15 cellular contexts compared by ENCODE assay signal in genomic region chr7:105975770-105976428, GRCh38. TPM values are rescaled to one million over a fixed set of nuclear protein-coding genes. Genes with fewer than 3 reads are reported as not detected.
DNase-seq lines count a peak whose midpoint lies in the region; ATAC-seq and TF ChIP-seq lines count a peak whose summit lies in the region.
"Had no signal": no experiment of that assay in that cellular context is flagged by ENCODE, and none has a peak within 500 bp of the region (broad histone marks: within the 10 kb centered on the region; RNA-seq: fewer than 3 reads in every experiment).

No MANE protein-coding gene starts in this region.

- H3K27ac Mint-ChIP-seq in GM23338: no peak overlapping the region
- H3K27ac Mint-ChIP-seq: activated B cell treated with CpG ODN at 0.5 μM for 24 hours had no signal

- H3K4me3 ChIP-seq in GM23338 (no peak overlapping the region), hepatocyte (no peak overlapping the region)
- H3K4me3 ChIP-seq: K562, tibial nerve had no signal

- H3K36me3 ChIP-seq in GM23338 (ENCODE audit: insufficient read depth) (no peaks in the 10 kb centered on the region), hepatocyte (replicated peaks; ENCODE audit: insufficient read depth, low read depth) (no peaks in the 10 kb centered on the region)
- H3K36me3 ChIP-seq: tibial nerve had no signal

- H3K4me2 ChIP-seq in GM23338 (no peak overlapping the region), hepatocyte (no peak overlapping the region)

- H2AFZ ChIP-seq in GM23338 (no peak overlapping the region), hepatocyte (no peak overlapping the region)

- no peaks in the 10 kb centered on the region for H3K36me3 Mint-ChIP-seq in GM23338 (ENCODE audit: low read depth)

- H3K27me3 Mint-ChIP-seq in GM23338 (ENCODE audit: insufficient read depth, low read depth, poor library complexity): no peaks in the 10 kb centered on the region

- peak; percentile 40; the same call in 2 of the 3 replicates for ATAC-seq in GM23338
- no peak for ATAC-seq in HG03442 (IDR thresholded peaks at IDR 0.05; ENCODE audit: unreplicated experiment)
- ATAC-seq in GM19452 (IDR thresholded peaks at IDR 0.05; ENCODE audit: unreplicated experiment): no peak
- ATAC-seq: K562 had no signal

- no peaks in the 10 kb centered on the region for H4K20me1 ChIP-seq in GM23338 (replicated peaks; ENCODE audit: insufficient read depth)
- H4K20me1 ChIP-seq in hepatocyte (ENCODE audit: insufficient read depth, poor library complexity, severe bottlenecking): no peaks in the 10 kb centered on the region

- H3K27ac ChIP-seq in GM23338 (ENCODE audit: low read depth) (no peak overlapping the region), hepatocyte (peak overlapping the region; percentile 50)
- H3K27ac ChIP-seq: tibial nerve had no signal

- H3K9me2 ChIP-seq in GM23338 (ENCODE audit: insufficient read depth): 0 out of 2 replicates have a peak, but pooled peaks cover 5% of the 10 kb centered on the region
- no peaks in the 10 kb centered on the region for H3K9me2 ChIP-seq in hepatocyte (replicated peaks; ENCODE audit: insufficient read depth)

- H3K4me1 Mint-ChIP-seq in GM23338: peaks cover 24% of the 10 kb centered on the region
- H3K4me1 Mint-ChIP-seq: activated B cell treated with CpG ODN at 0.5 μM for 24 hours had no signal

- no peaks in the 10 kb centered on the region for H3K9me3 ChIP-seq in hepatocyte (ENCODE audit: low read depth)
- H3K9me3 ChIP-seq: tibial nerve had no signal

- H3K4me1 ChIP-seq in GM23338 (ENCODE audit: insufficient read depth): peaks cover 4% of the 10 kb centered on the region
- H3K4me1 ChIP-seq in hepatocyte (ENCODE audit: insufficient read depth): no peaks in the 10 kb centered on the region
- H3K4me1 ChIP-seq: tibial nerve had no signal

- H3K79me2 ChIP-seq in GM23338 (replicated peaks; ENCODE audit: insufficient read depth) (no peaks in the 10 kb centered on the region), hepatocyte (no peaks in the 10 kb centered on the region)

- H3K27me3 ChIP-seq in GM23338 (ENCODE audit: insufficient read depth) (no peaks in the 10 kb centered on the region), hepatocyte (no peaks in the 10 kb centered on the region)
- H3K27me3 ChIP-seq: tibial nerve had no signal

- peak; percentile 44 for DNase-seq in A172 (ENCODE audit: low spot score)
- DNase-seq in GM23338 (ENCODE audit: low spot score): no peak
- peak; percentile 50 for DNase-seq in SHP77 treated with DMSO at 0.1 percent for 48 hours (lab: John Stamatoyannopoulos, UW)
- DNase-seq in hepatocyte (ENCODE audit: low spot score): no peak
- no peak for DNase-seq in OCI-M2 (lab: John Stamatoyannopoulos, UW; ENCODE audit: unreplicated experiment)
- no peak for DNase-seq in AG08396 (ENCODE audit: low spot score)
- DNase-seq: activated B cell treated with CpG ODN at 0.5 μM for 24 hours; activated T-cell treated with anti-CD3 and anti-CD28 coated beads, Interleukin-2, amount 50 U/mL, for 1 hour; AML-193; DMS 273 treated with DMSO at 0.1 percent for 48 hours; NCI-H187 treated with DMSO at 0.1 percent for 48 hours had no signal

- 70% methylated on average over 7 of the region's 8 CpGs for WGBS in hepatocyte (ENCODE audit: low lambda C conversion rate, missing lambda C conversion rate)

- H3K4me3 Mint-ChIP-seq in GM23338: no peak overlapping the region
- H3K4me3 Mint-ChIP-seq: activated B cell treated with CpG ODN at 0.5 μM for 24 hours had no signal

- no peaks in the 10 kb centered on the region for H3F3A ChIP-seq in GM23338 (replicated peaks; ENCODE audit: low read depth)

- TF ChIP-seq CTCF in GM23338 (conservative IDR thresholded peaks at IDR 0.05; ENCODE audit: low read depth in 2 of 2): no peak
- TF ChIP-seq CTCF in hepatocyte (IDR thresholded peaks at IDR 0.05; ENCODE audit: poor library complexity): no peak

- no peaks in the 10 kb centered on the region for H3K9me3 Mint-ChIP-seq in GM23338
- H3K9me3 Mint-ChIP-seq: activated B cell treated with CpG ODN at 0.5 μM for 24 hours had no signal

TF ChIP-seq in GM23338, 12 proteins besides CTCF, POLR2A, EP300 and RAD21:
- TF ChIP-seq NANOG (IDR thresholded peaks at IDR 0.05; ENCODE audit: borderline replicate concordance): no peak
- no peak for TF ChIP-seq EZH2phosphoT487 (IDR thresholded peaks at IDR 0.05; ENCODE audit: unreplicated experiment)
- no peak for TF ChIP-seq REST (IDR thresholded peaks at IDR 0.05; ENCODE audit: unreplicated experiment)
- TF ChIP-seq EZH2 (IDR thresholded peaks at IDR 0.05; ENCODE audit: low read depth, unreplicated experiment): no peak
- TF ChIP-seq POLR2AphosphoS5 (IDR thresholded peaks at IDR 0.05; ENCODE audit: low read depth): no peak
- TF ChIP-seq ETS1 (IDR thresholded peaks at IDR 0.05): no peak
- no peak for TF ChIP-seq STAT1 (IDR thresholded peaks at IDR 0.05; ENCODE audit: unreplicated experiment)
- TF ChIP-seq ZNF331 (CRISPR knock-in tag; IDR thresholded peaks at IDR 0.05; ENCODE audit: low read depth): no peak

RNA-seq across cellular contexts. Expression of gene CDHR3, which starts 12.8 kb away (rescaled TPM):
- total RNA-seq in A172 (2014; rRNA removed; shearing (Covaris generic)): 0.10 and 0.14 TPM in 2 replicates
- total RNA-seq in GM23338 (2014; rRNA removed; shearing (Covaris generic)): 6.7 and 12.2 TPM in 2 replicates
- polyA plus RNA-seq in GM23338 (2016; fragmentation: Nextera tagmentation; extraction: Ambion mirVana): 4.9 and 5.1 TPM in 2 replicates
- total RNA-seq in hepatocyte: 3.3 and 4.8 TPM in 2 replicates
- polyA plus RNA-seq in hepatocyte: 5.1 and 6.9 TPM in 2 replicates

Comparison
In these comparisons a context has a peak if more than half of its experiments do, and no peak if none do; other contexts are left out.
1. DNase-seq: peak in A172 (single experiment) and SHP77 treated with DMSO at 0.1 percent for 48 hours (single experiment); none in GM23338 (single experiment), hepatocyte (single experiment), OCI-M2 (single experiment) and AG08396 (single experiment).